In genomic region chr4:128061566-128062536, GRCh38 we compare ENCODE assay signal across 8 cellular contexts. TPM values are rescaled to one million over a fixed set of nuclear protein-coding genes. Genes with fewer than 3 reads are reported as not detected.
DNase-seq lines count a peak whose midpoint lies in the region; ATAC-seq lines count a peak whose summit lies in the region.

No MANE protein-coding gene starts in this region.

- CTCF ChIA-PET in activated naive CD4-positive, alpha-beta T cell treated with anti-CD3 and anti-CD28 coated beads for 36 hours (lab: Charles Lee), result interaction anchor here (0.6 to 1.1 kb wide), 2 partner anchors 27 to 29 kb away, joined by 3 read pairs; no protein-coding TSS in a partner anchor

- no peaks in the 10 kb centered on the region for H3K27me3 Mint-ChIP-seq in activated naive CD4-positive, alpha-beta T cell treated with anti-CD3 and anti-CD28 coated beads for 36 hours (ENCODE audit: low read depth)

- intact Hi-C loops in activated naive CD4-positive, alpha-beta T cell treated with anti-CD3 and anti-CD28 coated beads for 36 hours (cut with micrococcal nuclease), result loop anchor here (1.0 to 10.0 kb wide), 8 partner anchors 65 to 1031 kb away; partner anchors contain the start of genes ABHD18, HSPA4L, MFSD8 and PLK4

- H3K9me3 ChIP-seq in SJCRH30 (replicated peaks), result no peaks in the 10 kb centered on the region

- H3K4me1 ChIP-seq in SJCRH30, result no peaks in the 10 kb centered on the region

- H3K36me3 ChIP-seq in SJCRH30, result no peaks in the 10 kb centered on the region

- no peaks in the 10 kb centered on the region for H3K9me3 Mint-ChIP-seq in activated naive CD4-positive, alpha-beta T cell treated with anti-CD3 and anti-CD28 coated beads for 36 hours

- H3K4me3 Mint-ChIP-seq in activated naive CD4-positive, alpha-beta T cell treated with anti-CD3 and anti-CD28 coated beads for 36 hours, result peak overlapping the region; percentile 82

- no peaks in the 10 kb centered on the region for H3K27me3 ChIP-seq in SJCRH30

- H3K4me3 ChIP-seq in Jurkat, Clone E6-1 (ENCODE audit: low read length), result peak overlapping the region; percentile 72
- H3K4me3 ChIP-seq in SJCRH30, result peak overlapping the region; percentile 81

- peak overlapping the region; percentile 61 for H3K27ac Mint-ChIP-seq in activated naive CD4-positive, alpha-beta T cell treated with anti-CD3 and anti-CD28 coated beads for 36 hours

- peak; percentile 40 for ATAC-seq in GM21723 (IDR thresholded peaks at IDR 0.05; ENCODE audit: unreplicated experiment)

- no peaks in the 10 kb centered on the region for H3K36me3 Mint-ChIP-seq in activated naive CD4-positive, alpha-beta T cell treated with anti-CD3 and anti-CD28 coated beads for 36 hours (ENCODE audit: low read depth)

- DNase-seq in Daoy (ENCODE audit: low read depth) (peak; percentile 37), SJCRH30 (peak; percentile 47 to 55), glomerular visceral epithelial cell (ENCODE audit: extremely low spot score) (peak; percentile 70), occipital lobe (lab: John Stamatoyannopoulos, UW) (peak; percentile 59), superior temporal gyrus (ENCODE audit: extremely low spot score) (peak; percentile 49)
- DNase-seq in Jurkat, Clone E6-1 (ENCODE audit: low read depth, low spot score), result peak; percentile 33
- DNase-seq in activated naive CD4-positive, alpha-beta T cell treated with anti-CD3 and anti-CD28 coated beads for 36 hours, result peak; percentile 74

- peaks cover 16% of the 10 kb centered on the region for H3K4me1 Mint-ChIP-seq in activated naive CD4-positive, alpha-beta T cell treated with anti-CD3 and anti-CD28 coated beads for 36 hours (ENCODE audit: low read depth)

- H3K27ac ChIP-seq in SJCRH30, result peak overlapping the region; percentile 50; the same call in 1 of the 2 replicates

RNA-seq across cellular contexts. Expression of gene LARP1B, which starts 0.7 kb away (rescaled TPM):
- 8.4 and 12.6 TPM in 2 replicates for total RNA-seq in Daoy (2014; rRNA removed; shearing (Covaris generic))
- polyA plus RNA-seq in Jurkat, Clone E6-1 (2012; ENCODE audit: insufficient read depth, insufficient read length), result 15.0 TPM
- total RNA-seq in SJCRH30 (2014; rRNA removed; shearing (Covaris generic)), result 26.7 and 31.8 TPM in 2 replicates
- 10 to 100 TPM; 17.6 to 18.9 TPM for total RNA-seq in activated naive CD4-positive, alpha-beta T cell treated with anti-CD3 and anti-CD28 coated beads for 36 hours
- 61.8 TPM for total RNA-seq in occipital lobe

Comparison
In these comparisons a context has a peak if more than half of its experiments do, and no peak if none do; other contexts are left out.
1. Peak in every context shown above with its lines: DNase-seq, ATAC-seq, H3K4me3 ChIP-seq and H3K27ac ChIP-seq.